7 cellular contexts compared by ENCODE assay signal in genomic region chr19:7500811-7501450, GRCh38. TPM values are rescaled to one million over a fixed set of nuclear protein-coding genes. Genes with fewer than 3 reads are reported as not detected.
A peak's percentile ranks its signal among the peaks of the same experiment; 100 is the strongest.
DNase-seq lines count a peak whose midpoint lies in the region; ATAC-seq and TF ChIP-seq lines count a peak whose summit lies in the region.

No MANE protein-coding gene starts in this region.

- no peak overlapping the region; a peak in 1 of 7 replicates for H3K27ac Mint-ChIP-seq in H9
- no peak overlapping the region for H3K27ac Mint-ChIP-seq in activated T-helper 17 cell treated with anti-CD3 and anti-CD28 coated beads, Interleukin-2, amount 50 U/mL, for 72 hours

- no peaks in the 10 kb centered on the region for H3K36me3 ChIP-seq in ovary
- H3K36me3 ChIP-seq in aorta (ENCODE audit: control insufficient read depth in 1 of 2, insufficient read depth in 2 of 2, low read length in 1 of 2) = no peaks in the 10 kb centered on the region

- H3K4me1 ChIP-seq in H9 (ENCODE audit: insufficient read depth, low read length) (no peaks in the 10 kb centered on the region; the same call in 1 of the 2 replicates), ovary (ENCODE audit: insufficient read depth) (peaks cover 5% of the 10 kb centered on the region), aorta (ENCODE audit: control insufficient read depth in 1 of 2, insufficient read depth in 2 of 2, low read length in 2 of 2) (no peaks in the 10 kb centered on the region)

- peak; percentile 53 for ATAC-seq in activated T-helper 17 cell treated with anti-CD3 and anti-CD28 coated beads, Interleukin-2, amount 50 U/mL, for 72 hours (replicated peaks)
- peak; percentile 67 for ATAC-seq in aorta (ENCODE audit: low FRiP score)

- H3K79me2 ChIP-seq in H9 (ENCODE audit: insufficient read depth, low read length) = no peaks in the 10 kb centered on the region

- H3T11ph ChIP-seq in H9 (ENCODE audit: low read length) = no peak overlapping the region

- H2BK20ac ChIP-seq in H9 (ENCODE audit: low read depth, low read length, poor library complexity, severe bottlenecking) = no peak overlapping the region

- H2BK15ac ChIP-seq in H9 (ENCODE audit: low read depth, low read length) = no peak overlapping the region; the same call in 1 of the 2 replicates

- no peaks in the 10 kb centered on the region for H3K36me3 Mint-ChIP-seq in H9 (ENCODE audit: insufficient read depth in 1 of 3, low read depth in 3 of 3)
- no peaks in the 10 kb centered on the region for H3K36me3 Mint-ChIP-seq in activated T-helper 17 cell treated with anti-CD3 and anti-CD28 coated beads, Interleukin-2, amount 50 U/mL, for 72 hours (ENCODE audit: low read depth)

- no peaks in the 10 kb centered on the region for H4K20me1 ChIP-seq in H9 (ENCODE audit: control insufficient read depth, insufficient read depth, insufficient read length)

- no peak overlapping the region for H3K14ac ChIP-seq in H9 (ENCODE audit: insufficient read depth, low read length)

- H2BK120ac ChIP-seq in H9 (ENCODE audit: low read depth, low read length, poor library complexity, severe bottlenecking) = no peak overlapping the region

- intact Hi-C loops in ovary (cut with DNase I) = no loop called here
- intact Hi-C loops in aorta (cut with DNase I) = no loop called here

- H3K4me3 ChIP-seq in ovary (peak overlapping the region; percentile 17), aorta (ENCODE audit: low read length in 2 of 2) (peak overlapping the region in 1 of 2 donors; percentile 5)

- no peak for TF ChIP-seq EP300 in ovary (IDR thresholded peaks at IDR 0.05)

- no peak overlapping the region for H2AK5ac ChIP-seq in H9 (ENCODE audit: insufficient read length, low read length)

- H3K9ac ChIP-seq in H9 (ENCODE audit: extremely low read depth, insufficient read length, low read length) = no peak overlapping the region

- DNase-seq in H9 (peak; percentile 89), NCI-H510A (lab: John Stamatoyannopoulos, UW) (peak; percentile 89), germinal center (ENCODE audit: low spot score) (peak; percentile 78), ovary (peak in 4 of 5 donors; percentile 51 to 81 (median 62)), aorta (no peak), GM19240 (ENCODE audit: insufficient read length, low spot score) (no peak)

- peaks cover 0 to 3% of the 10 kb centered on the region in 2 experiments; a peak in 1 of 5 replicates for H3K9me3 Mint-ChIP-seq in H9
- H3K9me3 Mint-ChIP-seq in activated T-helper 17 cell treated with anti-CD3 and anti-CD28 coated beads, Interleukin-2, amount 50 U/mL, for 72 hours = no peaks in the 10 kb centered on the region

- WGBS in H9 (ENCODE audit: extremely low coverage, insufficient read length, low lambda C conversion rate) = no CpG with 5 or more reads among the region's 93 CpGs
- 1 to 2% (median 2%) methylated on average over 63 to 93 of the region's 93 CpGs for WGBS in ovary, 3 donors
- 2 to 3% methylated on average over 73 to 93 of the region's 93 CpGs for WGBS in aorta, 2 donors

- H3K4me1 Mint-ChIP-seq in H9 = peaks cover 11 to 17% of the 10 kb centered on the region in 2 experiments
- H3K4me1 Mint-ChIP-seq in activated T-helper 17 cell treated with anti-CD3 and anti-CD28 coated beads, Interleukin-2, amount 50 U/mL, for 72 hours = no peaks in the 10 kb centered on the region

- peaks cover 74% of the 10 kb centered on the region for H3K27me3 Mint-ChIP-seq in H9 (ENCODE audit: low read depth)
- H3K27me3 Mint-ChIP-seq in activated T-helper 17 cell treated with anti-CD3 and anti-CD28 coated beads, Interleukin-2, amount 50 U/mL, for 72 hours = peaks cover 29% of the 10 kb centered on the region

- H2BK5ac ChIP-seq in H9 (ENCODE audit: insufficient read length, low read length) = no peak overlapping the region

- H4K5ac ChIP-seq in H9 (ENCODE audit: insufficient read length, low read depth, low read length) = no peak overlapping the region

- H3K23ac ChIP-seq in H9 (ENCODE audit: insufficient read length, low read depth, low read length) = no peak overlapping the region

- no peak overlapping the region for H3K56ac ChIP-seq in H9 (ENCODE audit: insufficient read length, low read depth, low read length)

- no peak overlapping the region for H3K18ac ChIP-seq in H9 (ENCODE audit: insufficient read length, low read depth, low read length)

- H3K27ac ChIP-seq in H9 (ENCODE audit: insufficient read length, low read depth, low read length) = no peak overlapping the region
- H3K27ac ChIP-seq in ovary = no peak overlapping the region
- H3K27ac ChIP-seq in aorta (ENCODE audit: low read depth in 1 of 2, low read length in 2 of 2) = no peak overlapping the region

- TF ChIP-seq CTCF in H9 (conservative IDR thresholded peaks at IDR 0.05) (peak; percentile 40; the same call in 2 of the 3 replicates), ovary (IDR thresholded peaks at IDR 0.05) (no peak)

- H2AFZ ChIP-seq in H9 (ENCODE audit: low read length) = no peak overlapping the region

- H3K9me3 ChIP-seq in H9 (ENCODE audit: control insufficient read depth, low read depth, low read length) = no peaks in the 10 kb centered on the region
- no peaks in the 10 kb centered on the region for H3K9me3 ChIP-seq in ovary
- H3K9me3 ChIP-seq in aorta (ENCODE audit: control insufficient read depth, low read length) = no peaks in the 10 kb centered on the region

- peaks cover 7% of the 10 kb centered on the region for H3K23me2 ChIP-seq in H9 (ENCODE audit: insufficient read length, low read depth, low read length, poor library complexity, severe bottlenecking)

- peak overlapping the region; percentile 59 to 80 for H3K4me3 Mint-ChIP-seq in H9
- peak overlapping the region; percentile 44 for H3K4me3 Mint-ChIP-seq in activated T-helper 17 cell treated with anti-CD3 and anti-CD28 coated beads, Interleukin-2, amount 50 U/mL, for 72 hours

- peak overlapping the region; percentile 15 for H3K4me2 ChIP-seq in H9 (ENCODE audit: insufficient read depth, insufficient read length, low read length)

- H3K27me3 ChIP-seq in H9 (ENCODE audit: insufficient read depth, low read length) (peaks cover 3% of the 10 kb centered on the region; the same call in 1 of the 2 replicates), ovary (no peaks in the 10 kb centered on the region), aorta (ENCODE audit: control insufficient read depth in 1 of 2, insufficient read depth in 2 of 2, low read length in 1 of 2) (no peaks in the 10 kb centered on the region)

- H4K8ac ChIP-seq in H9 (replicated peaks; ENCODE audit: insufficient read length, low read depth, low read length) = no peak overlapping the region

- no peak overlapping the region for H4K91ac ChIP-seq in H9 (ENCODE audit: insufficient read length, low read depth, low read length)

- no peaks in the 10 kb centered on the region for H3K79me1 ChIP-seq in H9 (ENCODE audit: insufficient read depth, low read depth, low read length, poor library complexity, severe bottlenecking)

- TF ChIP-seq POLR2A in ovary (IDR thresholded peaks at IDR 0.05) = no peak

- H3K4ac ChIP-seq in H9 (ENCODE audit: low read depth, low read length) = no peak overlapping the region

- H2BK12ac ChIP-seq in H9 (ENCODE audit: insufficient read length, low read depth, low read length) = no peak overlapping the region

RNA-seq across cellular contexts. Expression of gene PEX11G, which starts 12.1 kb away (rescaled TPM):
- total RNA-seq in H9 (2021) (2.4 and 2.8 TPM in 2 replicates), ovary (1 to 10 TPM; 2.8 to 5.1 (median 3.7) TPM), aorta (1 to 10 TPM; 1.9 TPM)
- under 1 TPM in 1 of 2 donors, not detected in 1; 0.66 TPM for total RNA-seq in activated T-helper 17 cell treated with anti-CD3 and anti-CD28 coated beads, Interleukin-2, amount 50 U/mL, for 72 hours
- polyA plus RNA-seq in ovary (1 to 10 TPM in 1 of 2 donors, under 1 TPM in 1; 0.40 to 6.0 TPM), aorta (1 to 10 TPM; 4.0 to 5.3 TPM)

RNA-seq across cellular contexts. Expression of gene ZNF358, which starts 15.0 kb away (rescaled TPM):
- 40.5 and 41.5 TPM in 2 replicates for total RNA-seq in H9 (2021)
- 1 to 10 TPM; 2.9 to 3.1 TPM for total RNA-seq in activated T-helper 17 cell treated with anti-CD3 and anti-CD28 coated beads, Interleukin-2, amount 50 U/mL, for 72 hours
- 100 to 1,000 TPM in 2 of 7 donors, 10 to 100 TPM in 5; 55.0 to 112 (median 88.2) TPM for total RNA-seq in ovary
- polyA plus RNA-seq in ovary = 10 to 100 TPM in 1 of 2 donors, 1 to 10 TPM in 1; 9.2 to 91.7 TPM
- total RNA-seq in aorta = 10 to 100 TPM; 52.0 to 61.1 TPM
- 100 to 1,000 TPM in 1 of 2 donors, 10 to 100 TPM in 1; 49.1 to 119 TPM for polyA plus RNA-seq in aorta

RNA-seq across cellular contexts. Expression of gene MCOLN1, which starts 21.5 kb away (rescaled TPM):
- total RNA-seq in H9 (2021) (15.7 and 18.7 TPM in 2 replicates), ovary (10 to 100 TPM in 6 of 7 donors, 1 to 10 TPM in 1; 9.2 to 18.9 (median 13.6) TPM), aorta (10 to 100 TPM; 21.2 to 36.0 TPM)
- total RNA-seq in activated T-helper 17 cell treated with anti-CD3 and anti-CD28 coated beads, Interleukin-2, amount 50 U/mL, for 72 hours = 10 to 100 TPM; 10.0 to 15.3 TPM
- polyA plus RNA-seq in ovary (10 to 100 TPM in 1 of 2 donors, 1 to 10 TPM in 1; 6.1 to 20.4 TPM), aorta (10 to 100 TPM; 14.5 to 34.6 TPM)

RNA-seq across cellular contexts. Expression of gene PNPLA6, which starts 34.6 kb away (rescaled TPM):
- total RNA-seq in H9 (2021) = 130 and 135 TPM in 2 replicates
- total RNA-seq in activated T-helper 17 cell treated with anti-CD3 and anti-CD28 coated beads, Interleukin-2, amount 50 U/mL, for 72 hours = 100 to 1,000 TPM; 146 to 163 TPM
- total RNA-seq in ovary = 10 to 100 TPM; 31.0 to 69.1 (median 60.1) TPM
- polyA plus RNA-seq in ovary = 10 to 100 TPM; 19.0 to 30.6 TPM
- 100 to 1,000 TPM in 1 of 2 donors, 10 to 100 TPM in 1; 90.3 to 136 TPM for total RNA-seq in aorta
- 10 to 100 TPM; 25.0 to 92.3 TPM for polyA plus RNA-seq in aorta

Comparison
In these comparisons a context has a peak if more than half of its experiments do, and no peak if none do; other contexts are left out.
1. DNase-seq: peak in H9 (single experiment), NCI-H510A (single experiment), germinal center (single experiment) and ovary (4 of 5); none in aorta (0 of 2) and GM19240 (single experiment).
2. RNA of gene ZNF358, which starts 15.0 kb away (total RNA-seq): 55.0 to 112 TPM in ovary, 52.0 to 61.1 TPM in aorta and 40.5 to 41.5 TPM in H9; 2.9 to 3.1 TPM in activated T-helper 17 cell treated with anti-CD3 and anti-CD28 coated beads, Interleukin-2, amount 50 U/mL, for 72 hours; every median in the first group is over 10 times any median in the second.